ENCODE assay signal across 10 cellular contexts in the genomic region with DNA sequence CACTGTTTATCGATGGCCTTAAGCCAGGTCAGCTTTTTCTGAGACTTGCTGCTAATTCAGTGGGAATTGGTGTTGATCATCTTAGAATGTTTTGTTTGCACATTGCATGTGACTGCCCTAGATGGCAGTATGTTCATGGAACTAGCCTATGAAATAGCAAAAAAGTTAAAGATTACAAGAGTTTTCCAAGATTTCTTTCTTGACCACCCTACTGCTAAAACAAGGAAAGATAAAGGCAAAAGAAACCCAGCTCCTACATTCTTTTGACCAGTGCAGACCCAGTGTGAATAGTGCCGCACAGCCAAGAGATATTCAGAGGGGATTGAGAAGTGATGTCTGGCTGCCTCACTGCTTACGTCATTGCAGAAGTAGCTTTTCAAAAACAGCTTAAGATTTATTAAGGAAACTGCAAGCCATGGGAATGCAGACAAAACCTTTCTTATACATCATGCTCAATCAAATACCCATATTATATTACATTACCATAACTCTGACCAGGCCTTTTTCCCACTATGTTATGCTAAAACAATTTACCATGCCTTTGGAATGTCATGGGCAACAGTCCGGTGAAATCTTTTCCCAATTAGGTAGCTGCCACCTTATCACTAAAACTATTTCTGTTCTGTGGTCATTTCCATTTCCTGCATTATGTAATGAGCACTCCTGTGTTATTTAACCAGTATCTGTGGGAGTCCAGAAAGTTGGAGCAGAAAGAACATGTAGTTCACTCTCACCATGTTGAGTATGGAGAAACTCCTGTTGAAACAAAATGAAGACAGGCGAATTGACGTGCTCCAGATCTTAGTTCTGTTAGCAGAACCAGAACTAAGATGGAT. TPM values are rescaled to one million over a fixed set of nuclear protein-coding genes. Genes with fewer than 3 reads are reported as not detected.
DNase-seq lines count a peak whose midpoint lies in the region; ATAC-seq and TF ChIP-seq lines count a peak whose summit lies in the region.
"Had no signal": no experiment of that assay in that cellular context is flagged by ENCODE, and none has a peak within 500 bp of the region (broad histone marks: within the 10 kb centered on the region; RNA-seq: fewer than 3 reads in every experiment).

No MANE protein-coding gene starts in this region.

- H3K27ac ChIP-seq in ACC112 (ENCODE audit: low read depth, low read length) = peak overlapping the region; percentile 94

- peak overlapping the region; percentile 87 to 92 (median 91) for H3K27ac Mint-ChIP-seq in nephron
- H3K27ac Mint-ChIP-seq: activated naive CD4-positive, alpha-beta T cell treated with anti-CD3 and anti-CD28 coated beads, Interleukin-2, amount 50 U/mL, for 24 hours had no signal

- ATAC-seq in HG02642 (IDR thresholded peaks at IDR 0.05; ENCODE audit: poor library complexity, unreplicated experiment) (no peak), HG03432 (IDR thresholded peaks at IDR 0.05; ENCODE audit: unreplicated experiment) (no peak)

- no peaks in the 10 kb centered on the region for H3K9me3 Mint-ChIP-seq in nephron
- H3K9me3 Mint-ChIP-seq: activated naive CD4-positive, alpha-beta T cell treated with anti-CD3 and anti-CD28 coated beads, Interleukin-2, amount 50 U/mL, for 24 hours had no signal

- H3K27me3 Mint-ChIP-seq in nephron (ENCODE audit: low read depth) = no peaks in the 10 kb centered on the region

- H3K27me3 ChIP-seq in ACC112 (ENCODE audit: insufficient read depth, low read length) (no peaks in the 10 kb centered on the region), MG63 (no peaks in the 10 kb centered on the region), endocrine pancreas (ENCODE audit: control insufficient read depth, insufficient read depth, low read length) (no peaks in the 10 kb centered on the region)

- H3K4me1 Mint-ChIP-seq in nephron = peaks cover 74% of the 10 kb centered on the region

- no peak overlapping the region for H3K9ac ChIP-seq in endocrine pancreas (ENCODE audit: control insufficient read depth, insufficient read depth, low read length)

- H3K4me3 ChIP-seq in ACC112 (ENCODE audit: low read depth, low read length) (peak overlapping the region; percentile 53), MG63 (no peak overlapping the region), endocrine pancreas (ENCODE audit: control insufficient read depth, insufficient read depth, low read length) (peak overlapping the region; percentile 24)

- H2AFZ ChIP-seq in ACC112 (ENCODE audit: low read length, unreplicated experiment) = peak overlapping the region; percentile 3

- TF ChIP-seq CTCF in nephron (IDR thresholded peaks at IDR 0.05; ENCODE audit: unreplicated experiment in 3 of 3) = peak; percentile 33 to 39 (median 34)

- peak; percentile 44 for DNase-seq in MG63
- DNase-seq in DMS153 (lab: John Stamatoyannopoulos, UW) = no peak
- no peak for DNase-seq in C1 segment of cervical spinal cord (lab: John Stamatoyannopoulos, UW)
- DNase-seq: NCI-H526 treated with DMSO at 0.1 percent for 48 hours had no signal

- H3K9me3 ChIP-seq in MG63 (no peaks in the 10 kb centered on the region), endocrine pancreas (ENCODE audit: control insufficient read depth, low read length) (no peaks in the 10 kb centered on the region)

- no peaks in the 10 kb centered on the region for H3K36me3 Mint-ChIP-seq in nephron (ENCODE audit: low read depth)
- H3K36me3 Mint-ChIP-seq: activated naive CD4-positive, alpha-beta T cell treated with anti-CD3 and anti-CD28 coated beads, Interleukin-2, amount 50 U/mL, for 24 hours had no signal

- H3K36me3 ChIP-seq in ACC112 (ENCODE audit: insufficient read depth, low read length) = no peaks in the 10 kb centered on the region
- peaks cover 9% of the 10 kb centered on the region; the same call in 1 of the 2 replicates for H3K36me3 ChIP-seq in MG63
- no peaks in the 10 kb centered on the region for H3K36me3 ChIP-seq in endocrine pancreas (ENCODE audit: control insufficient read depth, insufficient read depth, low read length)

- H3K79me2 ChIP-seq in ACC112 (ENCODE audit: control insufficient read depth, insufficient read depth, low read length, unreplicated experiment) = peaks cover 89% of the 10 kb centered on the region

- peak overlapping the region in 2 of 3 experiments; percentile 28 to 53 for H3K4me3 Mint-ChIP-seq in nephron
- H3K4me3 Mint-ChIP-seq: activated naive CD4-positive, alpha-beta T cell treated with anti-CD3 and anti-CD28 coated beads, Interleukin-2, amount 50 U/mL, for 24 hours had no signal

- H3K4me1 ChIP-seq in ACC112 (ENCODE audit: control insufficient read depth, insufficient read depth, low read length, unreplicated experiment) (peaks cover 57% of the 10 kb centered on the region), endocrine pancreas (ENCODE audit: control insufficient read depth, insufficient read depth, low read length) (peaks cover 20% of the 10 kb centered on the region)

RNA-seq across cellular contexts. Expression of gene PHLDB2, which starts 6.0 kb away (rescaled TPM):
- total RNA-seq in MG63 (2014; rRNA removed; shearing (Covaris generic); ENCODE audit: low replicate concordance) = 53.5 and 65.4 TPM in 2 replicates
